1 cellular context compared by ENCODE assay signal in genomic region chr10:69809318-69809717, GRCh38.
TF ChIP-seq lines count a peak whose summit lies in the region.

No MANE protein-coding gene starts in this region.

TF ChIP-seq in K562, 482 proteins besides CTCF, POLR2A, EP300 and RAD21:
- TF ChIP-seq ZFP36 (IDR thresholded peaks at IDR 0.05; ENCODE audit: low read depth, low read length, partially characterized antibody) (peak; percentile 32), NCOA4 (IDR thresholded peaks at IDR 0.05; ENCODE audit: partially characterized antibody) (no peak), NCOA6 (IDR thresholded peaks at IDR 0.05) (no peak), USF2 (CRISPR knock-in tag; IDR thresholded peaks at IDR 0.05) (no peak), PBX2 (CRISPR knock-in tag; IDR thresholded peaks at IDR 0.05; ENCODE audit: low read depth) (no peak), PBX2 (tag; conservative IDR thresholded peaks at IDR 0.05; ENCODE audit: low read depth) (no peak), PRMT5 (CRISPR knock-in tag; IDR thresholded peaks at IDR 0.05) (no peak), GTF2A2 (tag; IDR thresholded peaks at IDR 0.05) (no peak), KLF1 (tag; IDR thresholded peaks at IDR 0.05) (no peak), DMBX1 (CRISPR knock-in tag; IDR thresholded peaks at IDR 0.05; ENCODE audit: borderline replicate concordance) (no peak), RBM25 (IDR thresholded peaks at IDR 0.05; ENCODE audit: low read depth, low read length, severe bottlenecking) (peak; percentile 59), ZNF184 (CRISPR knock-in tag; IDR thresholded peaks at IDR 0.05) (no peak), AFF4 (CRISPR knock-in tag; IDR thresholded peaks at IDR 0.05) (no peak), ZNF143 (CRISPR knock-in tag; IDR thresholded peaks at IDR 0.05) (no peak)
